ENCODE assay signal across 19 cellular contexts in genomic region chr10:72085166-72085565, GRCh38. TPM values are rescaled to one million over a fixed set of nuclear protein-coding genes. Genes with fewer than 3 reads are reported as not detected.
A peak's percentile ranks its signal among the peaks of the same experiment; 100 is the strongest.
DNase-seq lines count a peak whose midpoint lies in the region; ATAC-seq and TF ChIP-seq lines count a peak whose summit lies in the region.
"Had no signal": no experiment of that assay in that cellular context is flagged by ENCODE, and none has a peak within 500 bp of the region (broad histone marks: within the 10 kb centered on the region; RNA-seq: fewer than 3 reads in every experiment).

No MANE protein-coding gene starts in this region.

- no peak overlapping the region for H2AFZ ChIP-seq in neural progenitor cell (replicated peaks)

- H3K9me3 Mint-ChIP-seq in activated naive CD8-positive, alpha-beta T cell treated with anti-CD3 and anti-CD28 coated beads for 36 hours, result no peaks in the 10 kb centered on the region
- H3K9me3 Mint-ChIP-seq in neural progenitor cell, result no peaks in the 10 kb centered on the region
- H3K9me3 Mint-ChIP-seq in CD14-positive monocyte, result peaks cover 0 to 27% (median 6%) of the 10 kb centered on the region in 7 donors

- peak; percentile 4 for DNase-seq in activated CD4-positive, alpha-beta T cell treated with anti-CD3 and anti-CD28 coated beads for 48 hours
- no peak for DNase-seq in activated CD4-positive, alpha-beta T cell treated with anti-CD3 and anti-CD28 coated beads, Interleukin-2, amount 50 U/mL, for 4 hours
- DNase-seq in NCI-H524 (lab: John Stamatoyannopoulos, UW), result peak; percentile 50 to 63
- no peak for DNase-seq in activated naive CD8-positive, alpha-beta T cell treated with anti-CD3 and anti-CD28 coated beads for 36 hours
- DNase-seq in neural progenitor cell (ENCODE audit: low spot score), result peak; percentile 46
- DNase-seq in CD14-positive monocyte (ENCODE audit: low spot score), result no peak
- no peak for DNase-seq in NCI-H1105 treated with DMSO at 0.1 percent for 48 hours (lab: John Stamatoyannopoulos, UW)
- DNase-seq: activated gamma-delta T cell, brain microvascular endothelial cell, C1 segment of cervical spinal cord, EL, NCI-H774, RPMI8226, small intestine, trophoblast cell had no signal

- peaks cover 6% of the 10 kb centered on the region for H3K27me3 Mint-ChIP-seq in activated naive CD8-positive, alpha-beta T cell treated with anti-CD3 and anti-CD28 coated beads for 36 hours
- peaks cover 33% of the 10 kb centered on the region for H3K27me3 Mint-ChIP-seq in neural progenitor cell (ENCODE audit: insufficient read depth, low read depth)
- peaks cover 34 to 41% (median 36%) of the 10 kb centered on the region in 3 donors for H3K27me3 Mint-ChIP-seq in CD14-positive monocyte (ENCODE audit: low read depth in 3 of 3)

- peaks cover 65% of the 10 kb centered on the region for H3K27me3 ChIP-seq in neural progenitor cell

- TF ChIP-seq CTCF in neural progenitor cell (IDR thresholded peaks at IDR 0.05) (no peak), CD14-positive monocyte (IDR thresholded peaks at IDR 0.05) (no peak)

- ATAC-seq in GM18498 (IDR thresholded peaks at IDR 0.05; ENCODE audit: unreplicated experiment), result no peak
- ATAC-seq: K562 had no signal

- H3K4me1 Mint-ChIP-seq in activated naive CD8-positive, alpha-beta T cell treated with anti-CD3 and anti-CD28 coated beads for 36 hours, result peaks cover 69% of the 10 kb centered on the region
- peaks cover 44% of the 10 kb centered on the region for H3K4me1 Mint-ChIP-seq in neural progenitor cell
- peaks cover 40% of the 10 kb centered on the region for H3K4me1 Mint-ChIP-seq in CD14-positive monocyte

- intact Hi-C loops in CD14-positive monocyte (cut with micrococcal nuclease), result no loop called here

- H4K20me1 ChIP-seq in neural progenitor cell (ENCODE audit: low read depth), result no peaks in the 10 kb centered on the region

- H3K4me3 Mint-ChIP-seq in activated naive CD8-positive, alpha-beta T cell treated with anti-CD3 and anti-CD28 coated beads for 36 hours, result peak overlapping the region; percentile 92
- H3K4me3 Mint-ChIP-seq in neural progenitor cell, result peak overlapping the region; percentile 3
- H3K4me3 Mint-ChIP-seq in CD14-positive monocyte, result no peak overlapping the region

- no peaks in the 10 kb centered on the region for H3K79me2 ChIP-seq in neural progenitor cell (ENCODE audit: low read depth)

- no peak overlapping the region for H3K27ac ChIP-seq in neural progenitor cell
- H3K27ac ChIP-seq: brain microvascular endothelial cell, esophagus muscularis mucosa had no signal

- H3K4me3 ChIP-seq in neural progenitor cell, result no peak overlapping the region
- H3K4me3 ChIP-seq: esophagus muscularis mucosa, K562 had no signal

- peaks cover 44% of the 10 kb centered on the region for H3K36me3 Mint-ChIP-seq in activated naive CD8-positive, alpha-beta T cell treated with anti-CD3 and anti-CD28 coated beads for 36 hours
- H3K36me3 Mint-ChIP-seq in neural progenitor cell (peaks cover 2% of the 10 kb centered on the region), CD14-positive monocyte (peaks cover 4 to 14% of the 10 kb centered on the region in 2 donors)

- no peak overlapping the region for H3K9ac ChIP-seq in neural progenitor cell

- H3K9me3 ChIP-seq in neural progenitor cell (ENCODE audit: low read depth), result no peaks in the 10 kb centered on the region
- H3K9me3 ChIP-seq: esophagus muscularis mucosa had no signal

- H3K4me1 ChIP-seq in neural progenitor cell, result peaks cover 44% of the 10 kb centered on the region

- no peaks in the 10 kb centered on the region for H3K36me3 ChIP-seq in neural progenitor cell
- H3K36me3 ChIP-seq: brain microvascular endothelial cell, esophagus muscularis mucosa had no signal

- H3K4me2 ChIP-seq in neural progenitor cell, result no peak overlapping the region

- H3F3A ChIP-seq in neural progenitor cell (ENCODE audit: low read depth), result peaks cover 30% of the 10 kb centered on the region

- H3K27ac Mint-ChIP-seq in activated naive CD8-positive, alpha-beta T cell treated with anti-CD3 and anti-CD28 coated beads for 36 hours, result peak overlapping the region; percentile 88
- H3K27ac Mint-ChIP-seq in neural progenitor cell (no peak overlapping the region), CD14-positive monocyte (peak overlapping the region in 3 of 7 donors; percentile 6 to 11 (median 7))
- H3K27ac Mint-ChIP-seq: progenitor cell of endocrine pancreas had no signal

RNA-seq across cellular contexts. Expression of gene SPOCK2, which starts 3.2 kb away (rescaled TPM):
- 100 to 1,000 TPM; 136 to 142 TPM for total RNA-seq in activated naive CD8-positive, alpha-beta T cell treated with anti-CD3 and anti-CD28 coated beads for 36 hours
- 1.9 and 3.2 TPM in 2 replicates for total RNA-seq in neural progenitor cell (ENCODE audit: low replicate concordance)
- 1 to 10 TPM in 1 of 2 donors, under 1 TPM in 1; 0.45 to 1.6 TPM for polyA plus RNA-seq in CD14-positive monocyte

Comparison
In these comparisons a context has a peak if more than half of its experiments do, and no peak if none do; other contexts are left out.
1. DNase-seq: peak in activated CD4-positive, alpha-beta T cell treated with anti-CD3 and anti-CD28 coated beads for 48 hours (single experiment), NCI-H524 (2 of 2) and neural progenitor cell (single experiment); none in activated CD4-positive, alpha-beta T cell treated with anti-CD3 and anti-CD28 coated beads, Interleukin-2, amount 50 U/mL, for 4 hours (0 of 2), activated naive CD8-positive, alpha-beta T cell treated with anti-CD3 and anti-CD28 coated beads for 36 hours (single experiment), CD14-positive monocyte (single experiment) and NCI-H1105 treated with DMSO at 0.1 percent for 48 hours (single experiment).
2. H3K4me3 Mint-ChIP-seq: peak in activated naive CD8-positive, alpha-beta T cell treated with anti-CD3 and anti-CD28 coated beads for 36 hours (single experiment) and neural progenitor cell (single experiment); none in CD14-positive monocyte (0 of 2).
3. RNA of gene SPOCK2, which starts 3.2 kb away (total RNA-seq): 136 to 142 TPM in activated naive CD8-positive, alpha-beta T cell treated with anti-CD3 and anti-CD28 coated beads for 36 hours; 1.9 to 3.2 TPM in neural progenitor cell; every median in the first group is over 10 times any median in the second.